8 cellular contexts compared by ENCODE assay signal in genomic region chr1:230215049-230215448, GRCh38.
DNase-seq lines count a peak whose midpoint lies in the region; ATAC-seq, FAIRE-seq and TF ChIP-seq lines count a peak whose summit lies in the region.

No MANE protein-coding gene starts in this region.

- peaks cover 7% of the 10 kb centered on the region for H3K36me3 Mint-ChIP-seq in HFFc6 (ENCODE audit: low read depth)
- peaks cover 15% of the 10 kb centered on the region for H3K36me3 Mint-ChIP-seq in astrocyte (ENCODE audit: low read depth, unreplicated experiment)
- peaks cover 11% of the 10 kb centered on the region for H3K36me3 Mint-ChIP-seq in T-helper 2 cell treated with Interferon-gamma antibody and Interleukin-4, amounts not matched to agents 5 μg/mL and 100 μg/mL, for 36 hours (ENCODE audit: low read depth)
- H3K36me3 Mint-ChIP-seq in activated CD4-positive, alpha-beta memory T cell treated with anti-CD3 and anti-CD28 coated beads for 36 hours: peaks cover 10% of the 10 kb centered on the region

- H2AFZ ChIP-seq in astrocyte (ENCODE audit: low read depth, low read length): no peak overlapping the region

- intact Hi-C loops in stomach (cut with DNase I; ENCODE audit: low total_unique reads): no loop called here
- intact Hi-C loops in activated CD4-positive, alpha-beta memory T cell treated with anti-CD3 and anti-CD28 coated beads for 36 hours (cut with micrococcal nuclease): no loop called here

- H3K4me3 Mint-ChIP-seq in HFFc6 (no peak overlapping the region), astrocyte (ENCODE audit: unreplicated experiment) (no peak overlapping the region)
- H3K4me3 Mint-ChIP-seq in T-helper 2 cell treated with Interferon-gamma antibody and Interleukin-4, amounts not matched to agents 5 μg/mL and 100 μg/mL, for 36 hours: no peak overlapping the region
- no peak overlapping the region for H3K4me3 Mint-ChIP-seq in activated CD4-positive, alpha-beta memory T cell treated with anti-CD3 and anti-CD28 coated beads for 36 hours

- FAIRE-seq in astrocyte (lab: Jason Lieb, UNC): no peak

- no peaks in the 10 kb centered on the region for H3K27me3 ChIP-seq in astrocyte (ENCODE audit: insufficient read depth, low read length)
- no peaks in the 10 kb centered on the region for H3K27me3 ChIP-seq in stomach

- H3K9me3 Mint-ChIP-seq in HFFc6: no peaks in the 10 kb centered on the region
- H3K9me3 Mint-ChIP-seq in astrocyte (ENCODE audit: unreplicated experiment): no peaks in the 10 kb centered on the region
- H3K9me3 Mint-ChIP-seq in T-helper 2 cell treated with Interferon-gamma antibody and Interleukin-4, amounts not matched to agents 5 μg/mL and 100 μg/mL, for 36 hours: no peaks in the 10 kb centered on the region
- H3K9me3 Mint-ChIP-seq in activated CD4-positive, alpha-beta memory T cell treated with anti-CD3 and anti-CD28 coated beads for 36 hours: no peaks in the 10 kb centered on the region

- no peak overlapping the region for H3K27ac ChIP-seq in astrocyte (ENCODE audit: low read depth, low read length)
- peak overlapping the region; percentile 2 to 74 (median 61) for H3K27ac ChIP-seq in stomach

- POLR2A ChIA-PET in activated CD4-positive, alpha-beta memory T cell treated with anti-CD3 and anti-CD28 coated beads for 36 hours (lab: Charles Lee): no interaction called here

- peak overlapping the region; percentile 38 for H3K9ac ChIP-seq in astrocyte (ENCODE audit: low read length)

- H3K4me3 ChIP-seq in astrocyte (ENCODE audit: insufficient read depth, low read depth, low read length) (no peak overlapping the region), stomach (no peak overlapping the region)

- TF ChIP-seq CTCF in HFFc6 (IDR thresholded peaks at IDR 0.05) (no peak; the same call in 1 of the 2 replicates), astrocyte (IDR thresholded peaks at IDR 0.05; ENCODE audit: insufficient read depth, low read depth, low read length) (peak; percentile 42), stomach (IDR thresholded peaks at IDR 0.05) (peak in 5 of 7 experiments; percentile 18 to 62 (median 55))

- H3K79me2 ChIP-seq in astrocyte (ENCODE audit: insufficient read depth, low read length): peaks cover 65% of the 10 kb centered on the region

- H3K4me1 ChIP-seq in astrocyte (ENCODE audit: insufficient read depth, low read length) (peaks cover 18% of the 10 kb centered on the region), stomach (peaks cover 40 to 60% (median 55%) of the 10 kb centered on the region in 4 donors)

- ATAC-seq in HG03342 (IDR thresholded peaks at IDR 0.05; ENCODE audit: unreplicated experiment): no peak

- no peak for DNase-seq in HFFc6
- DNase-seq in astrocyte (ENCODE audit: low read depth): peak; percentile 39
- peak in 36 of 51 donors; percentile 10 to 73 (median 42) for DNase-seq in hypothalamus (lab: John Stamatoyannopoulos, UW)
- peak; percentile 66 for DNase-seq in stomach
- DNase-seq in T-helper 2 cell treated with Interferon-gamma antibody and Interleukin-4, amounts not matched to agents 5 μg/mL and 100 μg/mL, for 36 hours (ENCODE audit: low spot score): no peak
- DNase-seq in CD1c-positive myeloid dendritic cell (ENCODE audit: extremely low spot score): no peak
- DNase-seq in activated CD4-positive, alpha-beta memory T cell treated with anti-CD3 and anti-CD28 coated beads for 36 hours: no peak

- no peaks in the 10 kb centered on the region for H3K36me3 ChIP-seq in astrocyte (ENCODE audit: insufficient read depth, low read length)
- no peaks in the 10 kb centered on the region for H3K36me3 ChIP-seq in stomach

- H3K27ac Mint-ChIP-seq in HFFc6: peak overlapping the region; percentile 14; the same call in 1 of the 2 replicates
- no peak overlapping the region for H3K27ac Mint-ChIP-seq in astrocyte (ENCODE audit: unreplicated experiment)
- H3K27ac Mint-ChIP-seq in T-helper 2 cell treated with Interferon-gamma antibody and Interleukin-4, amounts not matched to agents 5 μg/mL and 100 μg/mL, for 36 hours: no peak overlapping the region
- no peak overlapping the region for H3K27ac Mint-ChIP-seq in activated CD4-positive, alpha-beta memory T cell treated with anti-CD3 and anti-CD28 coated beads for 36 hours

- CTCF ChIA-PET in activated CD4-positive, alpha-beta memory T cell treated with anti-CD3 and anti-CD28 coated beads for 36 hours (lab: Charles Lee): interaction anchor here (1.9 kb wide), 1 partner anchor 48 kb away, joined by 4 read pairs; no protein-coding TSS in a partner anchor

- TF ChIP-seq POLR2A in stomach (IDR thresholded peaks at IDR 0.05): no peak

- no peak for TF ChIP-seq EP300 in stomach (IDR thresholded peaks at IDR 0.05)

- H3K9me3 ChIP-seq in astrocyte (ENCODE audit: insufficient read depth, low read depth, low read length) (no peaks in the 10 kb centered on the region), stomach (no peaks in the 10 kb centered on the region)

- peak overlapping the region; percentile 35 for H3K4me2 ChIP-seq in astrocyte (ENCODE audit: low read length)

- peaks cover 82% of the 10 kb centered on the region for H4K20me1 ChIP-seq in astrocyte (ENCODE audit: insufficient read depth, low read length)

- H3K4me1 Mint-ChIP-seq in HFFc6 (ENCODE audit: low read depth) (peaks cover 32% of the 10 kb centered on the region), astrocyte (ENCODE audit: low read depth, unreplicated experiment) (peaks cover 48% of the 10 kb centered on the region)
- peaks cover 28% of the 10 kb centered on the region for H3K4me1 Mint-ChIP-seq in T-helper 2 cell treated with Interferon-gamma antibody and Interleukin-4, amounts not matched to agents 5 μg/mL and 100 μg/mL, for 36 hours (ENCODE audit: low read depth)
- peaks cover 34% of the 10 kb centered on the region for H3K4me1 Mint-ChIP-seq in activated CD4-positive, alpha-beta memory T cell treated with anti-CD3 and anti-CD28 coated beads for 36 hours (ENCODE audit: low read depth)

- H3K27me3 Mint-ChIP-seq in HFFc6 (ENCODE audit: insufficient read depth): no peaks in the 10 kb centered on the region; the same call in 1 of the 2 replicates
- H3K27me3 Mint-ChIP-seq in astrocyte (ENCODE audit: low read depth, unreplicated experiment): no peaks in the 10 kb centered on the region
- no peaks in the 10 kb centered on the region for H3K27me3 Mint-ChIP-seq in T-helper 2 cell treated with Interferon-gamma antibody and Interleukin-4, amounts not matched to agents 5 μg/mL and 100 μg/mL, for 36 hours (ENCODE audit: low read depth)
- H3K27me3 Mint-ChIP-seq in activated CD4-positive, alpha-beta memory T cell treated with anti-CD3 and anti-CD28 coated beads for 36 hours: no peaks in the 10 kb centered on the region

- 5 to 41% (median 18%) methylated on average over 7 of the region's 7 CpGs for WGBS in stomach, 5 donors

Comparison
In these comparisons a context has a peak if more than half of its experiments do, and no peak if none do; other contexts are left out.
1. DNase-seq: peak in astrocyte (single experiment), hypothalamus (36 of 51) and stomach (single experiment); none in HFFc6 (single experiment), T-helper 2 cell treated with Interferon-gamma antibody and Interleukin-4, amounts not matched to agents 5 μg/mL and 100 μg/mL, for 36 hours (single experiment), CD1c-positive myeloid dendritic cell (single experiment) and activated CD4-positive, alpha-beta memory T cell treated with anti-CD3 and anti-CD28 coated beads for 36 hours (single experiment).